Comparison of ENCODE assay signal across 10 cellular contexts in the genomic region with DNA sequence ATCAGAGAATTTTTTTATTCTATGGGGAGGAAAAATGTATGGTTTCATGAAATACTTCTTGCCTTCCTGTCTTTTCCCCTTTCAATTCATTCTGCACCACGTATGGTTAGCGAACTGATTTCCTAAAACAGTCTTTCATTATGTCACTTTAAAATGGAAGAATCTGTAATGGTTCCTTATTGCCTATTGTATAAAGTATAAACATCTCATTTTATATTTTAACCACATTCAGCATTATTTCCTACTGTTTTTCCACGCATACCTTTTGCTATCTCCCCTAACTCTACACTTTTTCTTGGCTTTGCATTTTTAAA.
DNase-seq lines count a peak whose midpoint lies in the region; ATAC-seq, FAIRE-seq and TF ChIP-seq lines count a peak whose summit lies in the region.
"Had no signal": no experiment of that assay in that cellular context is flagged by ENCODE, and none has a peak within 500 bp of the region (broad histone marks: within the 10 kb centered on the region; RNA-seq: fewer than 3 reads in every experiment).

No MANE protein-coding gene starts in this region.

- peaks cover 18% of the 10 kb centered on the region for H3K4me1 Mint-ChIP-seq in dendritic cell treated with granulocyte-macrophage colony-stimulating factor and Interleukin-4, amounts not matched to agents 40 ng/mL and 50 ng/mL, for 4 days (ENCODE audit: low read depth)
- peaks cover 25% of the 10 kb centered on the region for H3K4me1 Mint-ChIP-seq in nephron

- no peak overlapping the region for H3K18ac ChIP-seq in trophoblast cell (ENCODE audit: low read length)

- H3K79me2 ChIP-seq in trophoblast cell (ENCODE audit: control insufficient read depth, insufficient read depth, low read length, poor library complexity), result no peaks in the 10 kb centered on the region

- peaks cover 0 to 16% (median 6%) of the 10 kb centered on the region in 10 experiments; a peak in 8 of 20 replicates for H3K4me1 ChIP-seq in BLaER1 treated with 17β-estradiol and CSF1 and Interleukin-3, amounts not matched to agents 10 nM and 100 nM
- H3K4me1 ChIP-seq in trophoblast cell (ENCODE audit: control insufficient read depth in 1 of 2, insufficient read depth in 2 of 2, low read length in 2 of 2), result no peaks in the 10 kb centered on the region

- no peaks in the 10 kb centered on the region for H3K79me1 ChIP-seq in trophoblast cell (ENCODE audit: low read length)

- no peak overlapping the region for H3K4me3 ChIP-seq in BLaER1 treated with 17β-estradiol and CSF1 and Interleukin-3, amounts not matched to agents 10 nM and 100 nM
- peak overlapping the region; percentile 44 for H3K4me3 ChIP-seq in NB4 (ENCODE audit: low read depth, low read length)
- H3K4me3 ChIP-seq in trophoblast cell (ENCODE audit: low read depth, low read length), result no peak overlapping the region

- no peaks in the 10 kb centered on the region for H3K9me3 ChIP-seq in BLaER1 treated with 17β-estradiol and CSF1 and Interleukin-3, amounts not matched to agents 10 nM and 100 nM (replicated peaks in 1 of 11)
- no peaks in the 10 kb centered on the region for H3K9me3 ChIP-seq in trophoblast cell (ENCODE audit: insufficient read depth, low read depth, low read length)

- H3K27ac ChIP-seq in BLaER1 treated with 17β-estradiol and CSF1 and Interleukin-3, amounts not matched to agents 10 nM and 100 nM, result no peak overlapping the region
- H3K27ac ChIP-seq in trophoblast cell (ENCODE audit: low read depth, low read length), result no peak overlapping the region
- H3K27ac ChIP-seq: VCaP had no signal

- H3K4me2 ChIP-seq in BLaER1 treated with 17β-estradiol and CSF1 and Interleukin-3, amounts not matched to agents 10 nM and 100 nM, result peak overlapping the region in 10 of 11 experiments; percentile 4 to 66 (median 27); a peak in 11 of 22 replicates
- no peak overlapping the region for H3K4me2 ChIP-seq in trophoblast cell (ENCODE audit: low read length)

- no peaks in the 10 kb centered on the region for H3K27me3 ChIP-seq in BLaER1 treated with 17β-estradiol and CSF1 and Interleukin-3, amounts not matched to agents 10 nM and 100 nM
- no peaks in the 10 kb centered on the region for H3K27me3 ChIP-seq in trophoblast cell (ENCODE audit: insufficient read depth, low read length)

- no peak overlapping the region for H3K9ac ChIP-seq in BLaER1 treated with 17β-estradiol and CSF1 and Interleukin-3, amounts not matched to agents 10 nM and 100 nM
- H3K9ac ChIP-seq in trophoblast cell (ENCODE audit: low read length), result no peak overlapping the region

- H3K4ac ChIP-seq in trophoblast cell (ENCODE audit: low read depth, low read length), result no peak overlapping the region

- TF ChIP-seq POLR2A in NB4 (IDR thresholded peaks at IDR 0.05; ENCODE audit: extremely low read depth, insufficient read length) (no peak), GM12892 (IDR thresholded peaks at IDR 0.05; ENCODE audit: low read depth, low read length) (no peak)

- no peak overlapping the region for H2BK120ac ChIP-seq in trophoblast cell (ENCODE audit: insufficient read depth, low read length, poor library complexity)

- H3K27me3 Mint-ChIP-seq in dendritic cell treated with granulocyte-macrophage colony-stimulating factor and Interleukin-4, amounts not matched to agents 40 ng/mL and 50 ng/mL, for 4 days, result no peaks in the 10 kb centered on the region
- H3K27me3 Mint-ChIP-seq in nephron (ENCODE audit: low read depth), result no peaks in the 10 kb centered on the region

- H4K8ac ChIP-seq in trophoblast cell (ENCODE audit: low read depth, low read length), result no peak overlapping the region

- H3K4me3 Mint-ChIP-seq in dendritic cell treated with granulocyte-macrophage colony-stimulating factor and Interleukin-4, amounts not matched to agents 40 ng/mL and 50 ng/mL, for 4 days, result peak overlapping the region; percentile 24
- H3K4me3 Mint-ChIP-seq in nephron, result peak overlapping the region in 2 of 3 experiments; percentile 46 to 65

- no peak for DNase-seq in NB4 (ENCODE audit: low read depth)
- no peak for DNase-seq in GM12892 (ENCODE audit: insufficient read length)
- DNase-seq in trophoblast cell, result no peak
- DNase-seq: NCI-H187 had no signal

- TF ChIP-seq CTCF in NB4 (IDR thresholded peaks at IDR 0.05; ENCODE audit: low read depth, low read length) (no peak), nephron (IDR thresholded peaks at IDR 0.05; ENCODE audit: unreplicated experiment in 3 of 3) (no peak)

- no peak overlapping the region for H4K91ac ChIP-seq in trophoblast cell (ENCODE audit: low read depth, low read length)

- H3K36me3 ChIP-seq in BLaER1 treated with 17β-estradiol and CSF1 and Interleukin-3, amounts not matched to agents 10 nM and 100 nM, result no peaks in the 10 kb centered on the region
- H3K36me3 ChIP-seq in trophoblast cell (ENCODE audit: control insufficient read depth in 1 of 2, insufficient read depth in 2 of 2, low read length in 2 of 2), result no peaks in the 10 kb centered on the region

- H3K23ac ChIP-seq in trophoblast cell (ENCODE audit: low read length), result no peak overlapping the region

- no peak for FAIRE-seq in GM12892 (lab: Jason Lieb, UNC)

- H3K27ac Mint-ChIP-seq in dendritic cell treated with granulocyte-macrophage colony-stimulating factor and Interleukin-4, amounts not matched to agents 40 ng/mL and 50 ng/mL, for 4 days, result no peak overlapping the region
- peak overlapping the region in 2 of 3 experiments; percentile 83 to 92 for H3K27ac Mint-ChIP-seq in nephron

- intact Hi-C loops in dendritic cell treated with granulocyte-macrophage colony-stimulating factor and Interleukin-4, amounts not matched to agents 40 ng/mL and 50 ng/mL, for 4 days (cut with micrococcal nuclease), result no loop called here

- no peak overlapping the region for H2BK5ac ChIP-seq in trophoblast cell (ENCODE audit: low read depth, low read length, poor library complexity)

- H3K14ac ChIP-seq in trophoblast cell (ENCODE audit: low read length), result no peak overlapping the region

- no peaks in the 10 kb centered on the region for H3K9me3 Mint-ChIP-seq in dendritic cell treated with granulocyte-macrophage colony-stimulating factor and Interleukin-4, amounts not matched to agents 40 ng/mL and 50 ng/mL, for 4 days
- no peaks in the 10 kb centered on the region for H3K9me3 Mint-ChIP-seq in nephron

- H2AK5ac ChIP-seq in trophoblast cell (ENCODE audit: low read length), result no peak overlapping the region

- H2BK12ac ChIP-seq in trophoblast cell (ENCODE audit: low read length), result no peak overlapping the region

- H3K36me3 Mint-ChIP-seq in dendritic cell treated with granulocyte-macrophage colony-stimulating factor and Interleukin-4, amounts not matched to agents 40 ng/mL and 50 ng/mL, for 4 days (ENCODE audit: low read depth), result no peaks in the 10 kb centered on the region
- no peaks in the 10 kb centered on the region for H3K36me3 Mint-ChIP-seq in nephron (ENCODE audit: low read depth)

- no peaks in the 10 kb centered on the region for H4K20me1 ChIP-seq in BLaER1 treated with 17β-estradiol and CSF1 and Interleukin-3, amounts not matched to agents 10 nM and 100 nM

- WGBS in trophoblast cell (ENCODE audit: extremely low coverage, insufficient coverage, insufficient read length), result no CpG with 5 or more reads among the region's 3 CpGs

- no peak for ATAC-seq in HG03175 (IDR thresholded peaks at IDR 0.05; ENCODE audit: unreplicated experiment)
- ATAC-seq in GM21423 (IDR thresholded peaks at IDR 0.05; ENCODE audit: unreplicated experiment), result no peak

- H2AFZ ChIP-seq in trophoblast cell (ENCODE audit: insufficient read depth, low read length, poor library complexity), result no peak overlapping the region

- H4K12ac ChIP-seq in trophoblast cell (ENCODE audit: low read depth, low read length), result no peak overlapping the region
